8 cellular contexts compared by ENCODE assay signal in genomic region chr10:88389456-88389855, GRCh38.
A peak's percentile ranks its signal among the peaks of the same experiment; 100 is the strongest.
DNase-seq lines count a peak whose midpoint lies in the region; ATAC-seq and TF ChIP-seq lines count a peak whose summit lies in the region.

No MANE protein-coding gene starts in this region.

- peak; percentile 35 for DNase-seq in A673 (ENCODE audit: low spot score)
- peak; percentile 28 for DNase-seq in GDM1 (lab: John Stamatoyannopoulos, UW)
- peak; percentile 19 for DNase-seq in NOMO-1 treated with dmso at 0.1 percent for 144 hours (lab: John Stamatoyannopoulos, UW; ENCODE audit: unreplicated experiment)
- DNase-seq in dedifferentiated amniotic fluid mesenchymal stem cell (ENCODE audit: extremely low spot score) = peak; percentile 74
- DNase-seq in mucosa of gallbladder (ENCODE audit: low spot score) = peak; percentile 48
- DNase-seq in stimulated activated effector memory CD8-positive, alpha-beta T cell treated with anti-CD3 and anti-CD28 coated beads, Interleukin-12 subunit alpha, Interleukin-12 subunit beta, amount 100 ng/mL, for 72 hours (ENCODE audit: low spot score in 2 of 2) = no peak

- no peaks in the 10 kb centered on the region for H3K9me3 ChIP-seq in A673 (ENCODE audit: low read depth, low read length, poor library complexity, severe bottlenecking)

- no peak overlapping the region for H3K27ac ChIP-seq in A673 (ENCODE audit: low read depth, low read length, poor library complexity, severe bottlenecking)

- CTCF ChIA-PET in A673 (lab: Charles Lee) = interaction anchor here (0.6 to 1.2 kb wide), 6 partner anchors 61 to 529 kb away, joined by 3 to 4 read pairs (median 3); no protein-coding TSS in a partner anchor

- intact Hi-C loops in A673 (cut with micrococcal nuclease; ENCODE audit: unreplicated experiment) = loop anchor here (2.0 to 5.0 kb wide), 3 partner anchors 272 to 732 kb away; partner anchors contain the start of gene PAPSS2

- POLR2A ChIA-PET in A673 (lab: Charles Lee; ENCODE audit: low non-redundant PET) = no interaction called here

- peak; percentile 68 for TF ChIP-seq CTCF in A673 (conservative IDR thresholded peaks at IDR 0.05; ENCODE audit: low read depth, low read length)

- peaks cover 6% of the 10 kb centered on the region for H3K4me1 Mint-ChIP-seq in stimulated activated effector memory CD8-positive, alpha-beta T cell treated with anti-CD3 and anti-CD28 coated beads, Interleukin-12 subunit alpha, Interleukin-12 subunit beta, amount 100 ng/mL, for 72 hours

- BruUV-seq in A673 (replicated peaks; lab: Mats Ljungman, UMichigan) = no TSS peak

- no peak for ATAC-seq in HG02623 (IDR thresholded peaks at IDR 0.05; ENCODE audit: unreplicated experiment)
- ATAC-seq in HG02981 (IDR thresholded peaks at IDR 0.05; ENCODE audit: unreplicated experiment) = no peak
- no peak for ATAC-seq in stimulated activated effector memory CD8-positive, alpha-beta T cell treated with anti-CD3 and anti-CD28 coated beads, Interleukin-12 subunit alpha, Interleukin-12 subunit beta, amount 100 ng/mL, for 72 hours

- H3K36me3 ChIP-seq in A673 (ENCODE audit: insufficient read depth, low read length, poor library complexity, severe bottlenecking) = no peaks in the 10 kb centered on the region

- peaks cover 14% of the 10 kb centered on the region for H3K4me1 ChIP-seq in A673 (ENCODE audit: insufficient read depth, low read length, poor library complexity, severe bottlenecking)

- H3K36me3 Mint-ChIP-seq in stimulated activated effector memory CD8-positive, alpha-beta T cell treated with anti-CD3 and anti-CD28 coated beads, Interleukin-12 subunit alpha, Interleukin-12 subunit beta, amount 100 ng/mL, for 72 hours = no peaks in the 10 kb centered on the region

- H3K27me3 ChIP-seq in A673 (replicated peaks; ENCODE audit: insufficient read depth, low read depth, low read length, poor library complexity) = no peaks in the 10 kb centered on the region

- no peak overlapping the region for H3K4me3 Mint-ChIP-seq in stimulated activated effector memory CD8-positive, alpha-beta T cell treated with anti-CD3 and anti-CD28 coated beads, Interleukin-12 subunit alpha, Interleukin-12 subunit beta, amount 100 ng/mL, for 72 hours

- H3K9me3 Mint-ChIP-seq in stimulated activated effector memory CD8-positive, alpha-beta T cell treated with anti-CD3 and anti-CD28 coated beads, Interleukin-12 subunit alpha, Interleukin-12 subunit beta, amount 100 ng/mL, for 72 hours = no peaks in the 10 kb centered on the region

- H3K27ac Mint-ChIP-seq in stimulated activated effector memory CD8-positive, alpha-beta T cell treated with anti-CD3 and anti-CD28 coated beads, Interleukin-12 subunit alpha, Interleukin-12 subunit beta, amount 100 ng/mL, for 72 hours = no peak overlapping the region

- H3K4me3 ChIP-seq in A673 (ENCODE audit: low read depth, low read length, poor library complexity, severe bottlenecking) = no peak overlapping the region

Comparison
In these comparisons a context has a peak if more than half of its experiments do, and no peak if none do; other contexts are left out.
1. DNase-seq: peak in A673 (single experiment), GDM1 (single experiment), NOMO-1 treated with dmso at 0.1 percent for 144 hours (single experiment), dedifferentiated amniotic fluid mesenchymal stem cell (single experiment) and mucosa of gallbladder (single experiment); none in stimulated activated effector memory CD8-positive, alpha-beta T cell treated with anti-CD3 and anti-CD28 coated beads, Interleukin-12 subunit alpha, Interleukin-12 subunit beta, amount 100 ng/mL, for 72 hours (0 of 2).